Comparison of ENCODE assay signal across 1 cellular context in the genomic region with DNA sequence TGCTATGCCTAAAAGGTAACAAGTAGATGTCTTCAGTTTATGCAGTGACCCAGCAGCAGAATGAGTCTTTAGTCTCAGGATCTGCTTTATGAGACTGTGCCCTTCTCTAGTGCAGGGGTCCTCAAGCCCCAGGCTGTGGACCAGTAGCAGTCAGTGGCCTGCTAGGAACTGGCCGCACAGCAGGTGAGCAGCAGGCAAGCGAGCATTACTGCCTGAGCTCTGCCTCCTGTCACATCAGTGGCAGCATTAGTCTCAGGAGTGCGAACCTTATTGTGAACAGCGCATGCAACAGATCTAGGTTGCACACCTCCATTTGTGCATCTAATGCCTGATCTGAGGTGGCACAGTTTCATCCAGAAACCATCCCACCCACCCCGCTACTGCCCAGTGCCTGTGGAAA.
TF ChIP-seq lines count a peak whose summit lies in the region.

No MANE protein-coding gene starts in this region.

TF ChIP-seq in HepG2, 621 proteins besides CTCF, POLR2A, EP300 and RAD21:
- TF ChIP-seq ZBTB38 (CRISPR knock-in tag; IDR thresholded peaks at IDR 0.05) = no peak
- TF ChIP-seq, protein P1, sequence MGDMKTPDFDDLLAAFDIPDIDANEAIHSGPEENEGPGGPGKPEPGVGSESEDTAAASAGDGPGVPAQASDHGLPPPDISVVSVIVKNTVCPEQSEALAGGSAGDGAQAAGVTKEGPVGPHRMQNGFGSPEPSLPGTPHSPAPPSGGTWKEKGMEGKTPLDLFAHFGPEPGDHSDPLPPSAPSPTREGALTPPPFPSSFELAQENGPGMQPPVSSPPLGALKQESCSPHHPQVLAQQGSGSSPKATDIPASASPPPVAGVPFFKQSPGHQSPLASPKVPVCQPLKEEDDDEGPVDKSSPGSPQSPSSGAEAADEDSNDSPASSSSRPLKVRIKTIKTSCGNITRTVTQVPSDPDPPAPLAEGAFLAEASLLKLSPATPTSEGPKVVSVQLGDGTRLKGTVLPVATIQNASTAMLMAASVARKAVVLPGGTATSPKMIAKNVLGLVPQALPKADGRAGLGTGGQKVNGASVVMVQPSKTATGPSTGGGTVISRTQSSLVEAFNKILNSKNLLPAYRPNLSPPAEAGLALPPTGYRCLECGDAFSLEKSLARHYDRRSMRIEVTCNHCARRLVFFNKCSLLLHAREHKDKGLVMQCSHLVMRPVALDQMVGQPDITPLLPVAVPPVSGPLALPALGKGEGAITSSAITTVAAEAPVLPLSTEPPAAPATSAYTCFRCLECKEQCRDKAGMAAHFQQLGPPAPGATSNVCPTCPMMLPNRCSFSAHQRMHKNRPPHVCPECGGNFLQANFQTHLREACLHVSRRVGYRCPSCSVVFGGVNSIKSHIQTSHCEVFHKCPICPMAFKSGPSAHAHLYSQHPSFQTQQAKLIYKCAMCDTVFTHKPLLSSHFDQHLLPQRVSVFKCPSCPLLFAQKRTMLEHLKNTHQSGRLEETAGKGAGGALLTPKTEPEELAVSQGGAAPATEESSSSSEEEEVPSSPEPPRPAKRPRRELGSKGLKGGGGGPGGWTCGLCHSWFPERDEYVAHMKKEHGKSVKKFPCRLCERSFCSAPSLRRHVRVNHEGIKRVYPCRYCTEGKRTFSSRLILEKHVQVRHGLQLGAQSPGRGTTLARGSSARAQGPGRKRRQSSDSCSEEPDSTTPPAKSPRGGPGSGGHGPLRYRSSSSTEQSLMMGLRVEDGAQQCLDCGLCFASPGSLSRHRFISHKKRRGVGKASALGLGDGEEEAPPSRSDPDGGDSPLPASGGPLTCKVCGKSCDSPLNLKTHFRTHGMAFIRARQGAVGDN (CRISPR knock-in tag; IDR thresholded peaks at IDR 0.05) = 0 out of 2 replicates have a peak, but pooled peaks have one; percentile 14
